ENCODE assay signal across 1 cellular context in the genomic region with DNA sequence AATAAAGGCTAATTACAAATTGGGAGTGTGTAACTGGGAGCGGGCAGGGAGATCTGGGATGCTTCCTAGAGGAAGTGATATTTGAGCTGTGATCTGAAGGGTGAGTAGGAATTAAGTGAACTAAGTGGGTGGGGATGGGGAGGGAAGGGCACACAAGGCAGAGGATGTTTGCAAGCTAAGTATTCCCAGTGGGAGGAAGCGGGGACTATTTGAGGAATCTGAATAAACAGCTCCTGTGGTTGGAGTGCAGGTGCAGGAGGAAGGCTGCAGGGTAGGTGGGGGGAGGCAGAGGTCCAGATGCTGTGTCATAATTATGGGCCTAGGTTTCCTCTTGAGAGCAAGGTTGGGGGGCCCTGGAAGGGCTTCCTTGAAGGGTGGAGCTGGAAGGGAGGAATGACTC.
TF ChIP-seq lines count a peak whose summit lies in the region.

No MANE protein-coding gene starts in this region.

TF ChIP-seq in GM23338, 12 proteins besides CTCF, POLR2A, EP300 and RAD21 (continued from another document):
- TF ChIP-seq, protein P1, sequence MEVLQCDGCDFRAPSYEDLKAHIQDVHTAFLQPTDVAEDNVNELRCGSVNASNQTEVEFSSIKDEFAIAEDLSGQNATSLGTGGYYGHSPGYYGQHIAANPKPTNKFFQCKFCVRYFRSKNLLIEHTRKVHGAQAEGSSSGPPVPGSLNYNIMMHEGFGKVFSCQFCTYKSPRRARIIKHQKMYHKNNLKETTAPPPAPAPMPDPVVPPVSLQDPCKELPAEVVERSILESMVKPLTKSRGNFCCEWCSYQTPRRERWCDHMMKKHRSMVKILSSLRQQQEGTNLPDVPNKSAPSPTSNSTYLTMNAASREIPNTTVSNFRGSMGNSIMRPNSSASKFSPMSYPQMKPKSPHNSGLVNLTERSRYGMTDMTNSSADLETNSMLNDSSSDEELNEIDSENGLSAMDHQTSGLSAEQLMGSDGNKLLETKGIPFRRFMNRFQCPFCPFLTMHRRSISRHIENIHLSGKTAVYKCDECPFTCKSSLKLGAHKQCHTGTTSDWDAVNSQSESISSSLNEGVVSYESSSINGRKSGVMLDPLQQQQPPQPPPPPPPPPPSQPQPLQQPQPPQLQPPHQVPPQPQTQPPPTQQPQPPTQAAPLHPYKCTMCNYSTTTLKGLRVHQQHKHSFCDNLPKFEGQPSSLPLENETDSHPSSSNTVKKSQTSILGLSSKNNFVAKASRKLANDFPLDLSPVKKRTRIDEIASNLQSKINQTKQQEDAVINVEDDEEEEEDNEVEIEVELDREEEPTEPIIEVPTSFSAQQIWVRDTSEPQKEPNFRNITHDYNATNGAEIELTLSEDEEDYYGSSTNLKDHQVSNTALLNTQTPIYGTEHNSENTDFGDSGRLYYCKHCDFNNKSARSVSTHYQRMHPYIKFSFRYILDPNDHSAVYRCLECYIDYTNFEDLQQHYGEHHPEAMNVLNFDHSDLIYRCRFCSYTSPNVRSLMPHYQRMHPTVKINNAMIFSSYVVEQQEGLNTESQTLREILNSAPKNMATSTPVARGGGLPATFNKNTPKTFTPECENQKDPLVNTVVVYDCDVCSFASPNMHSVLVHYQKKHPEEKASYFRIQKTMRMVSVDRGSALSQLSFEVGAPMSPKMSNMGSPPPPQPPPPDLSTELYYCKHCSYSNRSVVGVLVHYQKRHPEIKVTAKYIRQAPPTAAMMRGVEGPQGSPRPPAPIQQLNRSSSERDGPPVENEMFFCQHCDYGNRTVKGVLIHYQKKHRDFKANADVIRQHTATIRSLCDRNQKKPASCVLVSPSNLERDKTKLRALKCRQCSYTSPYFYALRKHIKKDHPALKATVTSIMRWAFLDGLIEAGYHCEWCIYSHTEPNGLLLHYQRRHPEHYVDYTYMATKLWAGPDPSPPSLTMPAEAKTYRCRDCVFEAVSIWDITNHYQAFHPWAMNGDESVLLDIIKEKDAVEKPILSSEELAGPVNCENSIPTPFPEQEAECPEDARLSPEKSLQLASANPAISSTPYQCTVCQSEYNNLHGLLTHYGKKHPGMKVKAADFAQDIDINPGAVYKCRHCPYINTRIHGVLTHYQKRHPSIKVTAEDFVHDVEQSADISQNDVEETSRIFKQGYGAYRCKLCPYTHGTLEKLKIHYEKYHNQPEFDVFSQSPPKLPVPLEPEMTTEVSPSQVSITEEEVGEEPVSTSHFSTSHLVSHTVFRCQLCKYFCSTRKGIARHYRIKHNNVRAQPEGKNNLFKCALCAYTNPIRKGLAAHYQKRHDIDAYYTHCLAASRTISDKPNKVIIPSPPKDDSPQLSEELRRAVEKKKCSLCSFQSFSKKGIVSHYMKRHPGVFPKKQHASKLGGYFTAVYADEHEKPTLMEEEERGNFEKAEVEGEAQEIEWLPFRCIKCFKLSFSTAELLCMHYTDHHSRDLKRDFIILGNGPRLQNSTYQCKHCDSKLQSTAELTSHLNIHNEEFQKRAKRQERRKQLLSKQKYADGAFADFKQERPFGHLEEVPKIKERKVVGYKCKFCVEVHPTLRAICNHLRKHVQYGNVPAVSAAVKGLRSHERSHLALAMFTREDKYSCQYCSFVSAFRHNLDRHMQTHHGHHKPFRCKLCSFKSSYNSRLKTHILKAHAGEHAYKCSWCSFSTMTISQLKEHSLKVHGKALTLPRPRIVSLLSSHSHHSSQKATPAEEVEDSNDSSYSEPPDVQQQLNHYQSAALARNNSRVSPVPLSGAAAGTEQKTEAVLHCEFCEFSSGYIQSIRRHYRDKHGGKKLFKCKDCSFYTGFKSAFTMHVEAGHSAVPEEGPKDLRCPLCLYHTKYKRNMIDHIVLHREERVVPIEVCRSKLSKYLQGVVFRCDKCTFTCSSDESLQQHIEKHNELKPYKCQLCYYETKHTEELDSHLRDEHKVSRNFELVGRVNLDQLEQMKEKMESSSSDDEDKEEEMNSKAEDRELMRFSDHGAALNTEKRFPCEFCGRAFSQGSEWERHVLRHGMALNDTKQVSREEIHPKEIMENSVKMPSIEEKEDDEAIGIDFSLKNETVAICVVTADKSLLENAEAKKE (CRISPR knock-in tag; IDR thresholded peaks at IDR 0.05) = no peak
- TF ChIP-seq EZH2 (IDR thresholded peaks at IDR 0.05; ENCODE audit: low read depth, unreplicated experiment) (no peak), STAT1 (IDR thresholded peaks at IDR 0.05; ENCODE audit: unreplicated experiment) (no peak)
TF ChIP-seq in GM23338: peak in this region for 0.
